Comparison of ENCODE assay signal across 16 cellular contexts in the genomic region with DNA sequence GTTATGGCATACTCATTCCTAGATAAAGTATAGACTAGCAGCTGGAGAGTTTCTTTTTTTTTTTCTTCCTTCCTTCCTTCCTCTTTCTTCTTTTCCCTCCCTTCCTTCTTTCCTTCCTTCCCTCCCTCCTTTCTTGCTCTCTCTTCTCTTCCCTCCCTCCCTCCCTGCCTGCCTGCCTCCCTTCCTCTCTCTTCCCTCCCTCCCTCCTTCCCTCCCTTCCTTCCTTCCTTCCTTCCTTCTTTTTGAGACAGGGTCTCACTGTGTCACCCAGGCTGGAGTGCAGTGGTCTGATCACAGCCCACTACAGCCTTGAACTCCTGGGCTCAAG. TPM values are rescaled to one million over a fixed set of nuclear protein-coding genes. Genes with fewer than 3 reads are reported as not detected.
DNase-seq lines count a peak whose midpoint lies in the region; ATAC-seq, FAIRE-seq and TF ChIP-seq lines count a peak whose summit lies in the region.
"Had no signal": no experiment of that assay in that cellular context is flagged by ENCODE, and none has a peak within 500 bp of the region (broad histone marks: within the 10 kb centered on the region; RNA-seq: fewer than 3 reads in every experiment).

No MANE protein-coding gene starts in this region.

- H3K4me2 ChIP-seq in HepG2 (ENCODE audit: low read depth, low read length) (no peak overlapping the region), H9 (ENCODE audit: insufficient read depth, insufficient read length, low read length) (no peak overlapping the region)

- H2AK5ac ChIP-seq in H9 (ENCODE audit: insufficient read length, low read length), result no peak overlapping the region

- no peaks in the 10 kb centered on the region for H3K23me2 ChIP-seq in H9 (ENCODE audit: insufficient read length, low read depth, low read length, poor library complexity, severe bottlenecking)

- H3K27me3 Mint-ChIP-seq in H9 (ENCODE audit: low read depth), result no peaks in the 10 kb centered on the region
- H3K27me3 Mint-ChIP-seq: activated CD8-positive, alpha-beta memory T cell treated with anti-CD3 and anti-CD28 coated beads, Interleukin-2, amount 10 ng/mL, durations not matched to agents 7 days and 5 days; activated naive CD4-positive, alpha-beta T cell treated with anti-CD3 and anti-CD28 coated beads, Interleukin-2, amount 10 ng/mL, durations not matched to agents 7 days and 5 days; progenitor cell of endocrine pancreas had no signal

- no peak overlapping the region for H2BK20ac ChIP-seq in H9 (ENCODE audit: low read depth, low read length, poor library complexity, severe bottlenecking)

- H3K27ac ChIP-seq in HepG2 (ENCODE audit: extremely low read length, insufficient read depth, low read length), result no peak overlapping the region
- no peak overlapping the region for H3K27ac ChIP-seq in right lobe of liver
- H3K27ac ChIP-seq in left ventricle myocardium inferior (replicated peaks), result peak overlapping the region; percentile 67
- peak overlapping the region; percentile 72 to 85 (median 77) for H3K27ac ChIP-seq in sigmoid colon
- H3K27ac ChIP-seq in H9 (ENCODE audit: insufficient read length, low read depth, low read length), result no peak overlapping the region

- no peak overlapping the region for H3K4me3 Mint-ChIP-seq in H9
- H3K4me3 Mint-ChIP-seq: activated CD8-positive, alpha-beta memory T cell treated with anti-CD3 and anti-CD28 coated beads, Interleukin-2, amount 10 ng/mL, durations not matched to agents 7 days and 5 days; activated naive CD4-positive, alpha-beta T cell treated with anti-CD3 and anti-CD28 coated beads, Interleukin-2, amount 10 ng/mL, durations not matched to agents 7 days and 5 days had no signal

- no peaks in the 10 kb centered on the region for H4K20me1 ChIP-seq in HepG2 (ENCODE audit: insufficient read depth, low read length)
- no peaks in the 10 kb centered on the region for H4K20me1 ChIP-seq in H9 (ENCODE audit: control insufficient read depth, insufficient read depth, insufficient read length)

- no peak for ATAC-seq in HepG2
- ATAC-seq in right lobe of liver, result no peak
- ATAC-seq: activated CD8-positive, alpha-beta memory T cell treated with anti-CD3 and anti-CD28 coated beads, Interleukin-2, amount 10 ng/mL, durations not matched to agents 7 days and 5 days had no signal

- H3K36me3 Mint-ChIP-seq in H9 (ENCODE audit: insufficient read depth in 1 of 3, low read depth in 3 of 3), result peaks cover 0 to 2% (median 0%) of the 10 kb centered on the region in 3 experiments; a peak in 4 of 7 replicates

- H3K9ac ChIP-seq in HepG2 (ENCODE audit: insufficient read depth, low read depth, low read length), result no peak overlapping the region
- H3K9ac ChIP-seq in H9 (ENCODE audit: extremely low read depth, insufficient read length, low read length), result no peak overlapping the region

- no peak overlapping the region for H3K56ac ChIP-seq in H9 (ENCODE audit: insufficient read length, low read depth, low read length)

- H3K79me2 ChIP-seq in HepG2 (ENCODE audit: insufficient read depth, low read length) (no peaks in the 10 kb centered on the region), H9 (ENCODE audit: insufficient read depth, low read length) (no peaks in the 10 kb centered on the region)

- no peak overlapping the region for H2BK12ac ChIP-seq in H9 (ENCODE audit: insufficient read length, low read depth, low read length)

- H3K4me1 ChIP-seq in HepG2 (ENCODE audit: insufficient read depth, low read length), result peaks cover 24% of the 10 kb centered on the region
- H3K4me1 ChIP-seq in right lobe of liver, result peaks cover 0 to 8% (median 3%) of the 10 kb centered on the region in 4 donors
- H3K4me1 ChIP-seq in left ventricle myocardium inferior, result peaks cover 16% of the 10 kb centered on the region
- H3K4me1 ChIP-seq in sigmoid colon, result peaks cover 0 to 43% (median 35%) of the 10 kb centered on the region in 4 donors
- no peaks in the 10 kb centered on the region for H3K4me1 ChIP-seq in H9 (ENCODE audit: insufficient read depth, low read length)

- POLR2A ChIA-PET in HepG2 (lab: Yijun Ruan, JAX), result interaction anchor here (1.1 kb wide), 1 partner anchor 8 kb away, joined by 4 read pairs; no protein-coding TSS in a partner anchor

- TF ChIP-seq POLR2A in HepG2 (IDR thresholded peaks at IDR 0.05; ENCODE audit: insufficient read depth in 1 of 2, low read depth in 2 of 2, low read length in 2 of 2) (no peak), right lobe of liver (IDR thresholded peaks at IDR 0.05) (no peak), sigmoid colon (IDR thresholded peaks at IDR 0.05) (no peak)

- H4K91ac ChIP-seq in H9 (ENCODE audit: insufficient read length, low read depth, low read length), result no peak overlapping the region

- in situ Hi-C loops in HepG2 (cut with HindIII; ENCODE audit: extremely low pct_ligation_motif_present, low pct_unique_long_range_greater_than_20kb), result no loop called here

- no TSS peak for BruUV-seq in HepG2 (replicated peaks; lab: Mats Ljungman, UMichigan)

- no peak overlapping the region for H3K4ac ChIP-seq in H9 (ENCODE audit: low read depth, low read length)

- no peak for FAIRE-seq in HepG2 (lab: Jason Lieb, UNC)

- TF ChIP-seq EP300 in HepG2 (IDR thresholded peaks at IDR 0.05; ENCODE audit: low read depth in 2 of 2, low read length in 2 of 2) (no peak), HepG2 (CRISPR knock-in tag; IDR thresholded peaks at IDR 0.05; ENCODE audit: borderline replicate concordance) (no peak), sigmoid colon (IDR thresholded peaks at IDR 0.05) (no peak)

- TF ChIP-seq RAD21 in HepG2 (CRISPR knock-in tag; IDR thresholded peaks at IDR 0.05), result no peak

- no peaks in the 10 kb centered on the region for H3K9me3 Mint-ChIP-seq in H9
- H3K9me3 Mint-ChIP-seq: activated naive CD4-positive, alpha-beta T cell treated with anti-CD3 and anti-CD28 coated beads, Interleukin-2, amount 10 ng/mL, durations not matched to agents 7 days and 5 days had no signal

- H2BK5ac ChIP-seq in H9 (ENCODE audit: insufficient read length, low read length), result no peak overlapping the region

- H3K4me3 ChIP-seq in HepG2 (replicated peaks in 1 of 3; ENCODE audit: insufficient read depth in 1 of 3, low read depth in 2 of 3, low read length in 3 of 3) (no peak overlapping the region), right lobe of liver (no peak overlapping the region), left ventricle myocardium inferior (no peak overlapping the region), sigmoid colon (no peak overlapping the region)

- no peak overlapping the region for H3K27ac Mint-ChIP-seq in H9
- H3K27ac Mint-ChIP-seq: activated CD8-positive, alpha-beta memory T cell treated with anti-CD3 and anti-CD28 coated beads, Interleukin-2, amount 10 ng/mL, durations not matched to agents 7 days and 5 days; activated naive CD4-positive, alpha-beta T cell treated with anti-CD3 and anti-CD28 coated beads, Interleukin-2, amount 10 ng/mL, durations not matched to agents 7 days and 5 days; progenitor cell of endocrine pancreas had no signal

- no peak overlapping the region for H3T11ph ChIP-seq in H9 (ENCODE audit: low read length)

- intact Hi-C loops in HepG2 (cut with micrococcal nuclease; ENCODE audit: unreplicated experiment) (no loop called here), right lobe of liver (cut with DNase I) (no loop called here), left ventricle myocardium inferior (cut with micrococcal nuclease) (no loop called here), sigmoid colon (cut with DNase I) (no loop called here), head of caudate nucleus (cut with DNase I) (no loop called here)

- H2AFZ ChIP-seq in HepG2 (ENCODE audit: low read length) (no peak overlapping the region), H9 (ENCODE audit: low read length) (no peak overlapping the region)

- H3K36me3 ChIP-seq in HepG2 (replicated peaks in 1 of 2; ENCODE audit: control insufficient read depth in 1 of 2, insufficient read depth in 2 of 2, low read length in 2 of 2) (no peaks in the 10 kb centered on the region; a peak in 1 of 5 replicates), right lobe of liver (no peaks in the 10 kb centered on the region), left ventricle myocardium inferior (no peaks in the 10 kb centered on the region), sigmoid colon (no peaks in the 10 kb centered on the region)

- H3K9me3 ChIP-seq in HepG2 (ENCODE audit: low read length) (no peaks in the 10 kb centered on the region), right lobe of liver (no peaks in the 10 kb centered on the region), left ventricle myocardium inferior (replicated peaks) (no peaks in the 10 kb centered on the region), sigmoid colon (no peaks in the 10 kb centered on the region), H9 (ENCODE audit: control insufficient read depth, low read depth, low read length) (no peaks in the 10 kb centered on the region)

- no peak overlapping the region for H2BK120ac ChIP-seq in H9 (ENCODE audit: low read depth, low read length, poor library complexity, severe bottlenecking)

- no peak overlapping the region for H4K5ac ChIP-seq in H9 (ENCODE audit: insufficient read length, low read depth, low read length)

- TF ChIP-seq CTCF in HepG2 (CRISPR knock-in tag; IDR thresholded peaks at IDR 0.05), result no peak
- TF ChIP-seq CTCF in right lobe of liver (IDR thresholded peaks at IDR 0.05), result no peak
- no peak for TF ChIP-seq CTCF in left ventricle myocardium inferior (IDR thresholded peaks at IDR 0.05; ENCODE audit: borderline replicate concordance)
- TF ChIP-seq CTCF in sigmoid colon (IDR thresholded peaks at IDR 0.05), result no peak
- TF ChIP-seq CTCF in H9 (conservative IDR thresholded peaks at IDR 0.05), result no peak

- H3K14ac ChIP-seq in H9 (ENCODE audit: insufficient read depth, low read length), result no peak overlapping the region

- H3K79me1 ChIP-seq in H9 (ENCODE audit: insufficient read depth, low read depth, low read length, poor library complexity, severe bottlenecking), result no peaks in the 10 kb centered on the region

- H3K18ac ChIP-seq in H9 (ENCODE audit: insufficient read length, low read depth, low read length), result no peak overlapping the region

- H3K27me3 ChIP-seq in HepG2 (ENCODE audit: control insufficient read depth in 1 of 2, insufficient read depth in 2 of 2, low read length in 2 of 2), result no peaks in the 10 kb centered on the region
- no peaks in the 10 kb centered on the region for H3K27me3 ChIP-seq in right lobe of liver
- H3K27me3 ChIP-seq in left ventricle myocardium inferior (ENCODE audit: low read depth), result no peaks in the 10 kb centered on the region
- H3K27me3 ChIP-seq in sigmoid colon, result no peaks in the 10 kb centered on the region
- H3K27me3 ChIP-seq in H9 (ENCODE audit: insufficient read depth, low read length), result no peaks in the 10 kb centered on the region

- no peak overlapping the region for H3K23ac ChIP-seq in H9 (ENCODE audit: insufficient read length, low read depth, low read length)

- no peak for DNase-seq in HepG2 (ENCODE audit: low spot score)
- DNase-seq in right lobe of liver, result no peak
- DNase-seq in left ventricle myocardium inferior, result no peak
- peak; percentile 26 for DNase-seq in sigmoid colon
- DNase-seq in H9, result no peak
- no peak for DNase-seq in head of caudate nucleus
- DNase-seq in activated CD8-positive, alpha-beta memory T cell treated with anti-CD3 and anti-CD28 coated beads, Interleukin-2, amount 50 U/mL, for 48 hours, result no peak
- DNase-seq in D341Med (ENCODE audit: low spot score), result no peak
- DNase-seq: ACHN; activated CD8-positive, alpha-beta memory T cell treated with anti-CD3 and anti-CD28 coated beads, Interleukin-2, amount 10 ng/mL, durations not matched to agents 7 days and 5 days; activated naive CD4-positive, alpha-beta T cell treated with anti-CD3 and anti-CD28 coated beads, Interleukin-2, amount 10 ng/mL, durations not matched to agents 7 days and 5 days; cerebellar nuclear complex; erythroblast; NCI-H774; stimulated activated naive CD8-positive, alpha-beta T cell treated with anti-CD3 and anti-CD28 coated beads, Interleukin-15, Interleukin-2, amounts not matched to agents 100 U/mL and 50 U/mL, for 24 hours had no signal

- no peak overlapping the region for H2BK15ac ChIP-seq in H9 (ENCODE audit: low read depth, low read length)

- CTCF ChIA-PET in HepG2 (lab: Yijun Ruan, JAX; ENCODE audit: low intra/inter-chr PET ratio, low total read pairs), result no interaction called here

- H3K4me1 Mint-ChIP-seq in H9, result no peaks in the 10 kb centered on the region; a peak in 1 of 4 replicates

- no peak overlapping the region for H4K8ac ChIP-seq in H9 (replicated peaks; ENCODE audit: insufficient read length, low read depth, low read length)

RNA-seq across cellular contexts. Expression of a gene that starts 7.0 kb away (rescaled TPM):
- 19.2 and 22.9 TPM in 2 replicates for total RNA-seq in HepG2 (2016; rRNA removed; fragmentation: Illumina TruSeq; extraction: Trizol)
- 16.6 and 21.3 TPM in 2 replicates for total RNA-seq in HepG2 (2016; cell fraction: cytosol; rRNA removed; fragmentation: Illumina TruSeq; extraction: Trizol; ENCODE audit: low read depth)
- 18.5 and 22.3 TPM in 2 replicates for total RNA-seq in HepG2 (2016; cell fraction: insoluble cytoplasmic fraction; rRNA removed; fragmentation: Illumina TruSeq; extraction: Trizol)
- 8.3 and 10.7 TPM in 2 replicates for total RNA-seq in HepG2 (2016; cell fraction: membrane; rRNA removed; fragmentation: Illumina TruSeq; extraction: Trizol)
- 14.9 and 15.5 TPM in 2 replicates for total RNA-seq in HepG2 (2016; cell fraction: nucleus; rRNA removed; fragmentation: Illumina TruSeq; extraction: Trizol)
- 11.5 and 12.5 TPM in 2 replicates for polyA plus RNA-seq in HepG2 (2011; rRNA removed)
- 6.3 and 6.6 TPM in 2 replicates for polyA plus RNA-seq in HepG2 (2011; cell fraction: cytosol; rRNA removed)
- 13.3 and 14.0 TPM in 2 replicates for polyA plus RNA-seq in HepG2 (2011; cell fraction: nucleus; rRNA removed)
- 4.2 and 4.3 TPM in 2 replicates for polyA plus RNA-seq in HepG2 (2012)
- 0.48 and 0.66 TPM in 2 replicates for polyA plus RNA-seq in HepG2 (2016; cell fraction: cytosol; fragmentation: Illumina TruSeq; extraction: Trizol; ENCODE audit: low read depth)
- 12.2 and 12.7 TPM in 2 replicates for polyA plus RNA-seq in HepG2 (2016; cell fraction: insoluble cytoplasmic fraction; fragmentation: Illumina TruSeq; extraction: Trizol; ENCODE audit: low read depth)
- 1.6 and 2.4 TPM in 2 replicates for polyA plus RNA-seq in HepG2 (2016; cell fraction: membrane; fragmentation: Illumina TruSeq; extraction: Trizol; ENCODE audit: low read depth)
- 13.2 and 17.9 TPM in 2 replicates for polyA plus RNA-seq in HepG2 (2016; cell fraction: nucleus; fragmentation: Illumina TruSeq; extraction: Trizol; ENCODE audit: insufficient read depth, low read depth)
- 48.4 and 58.6 TPM in 2 replicates for polyA minus RNA-seq in HepG2 (2011; rRNA and poly(A)+ RNA removed; ENCODE audit: low replicate concordance)
- 22.5 and 31.2 TPM in 2 replicates for polyA minus RNA-seq in HepG2 (2011; cell fraction: cytosol; rRNA and poly(A)+ RNA removed)
- 22.8 and 29.5 TPM in 2 replicates for polyA minus RNA-seq in HepG2 (2011; cell fraction: nucleus; rRNA and poly(A)+ RNA removed)
- total RNA-seq in right lobe of liver, result 10 to 100 TPM in 4 of 6 experiments, 1 to 10 TPM in 2; 7.5 to 13.9 (median 10.6) TPM
- 10.2 TPM for total RNA-seq in left ventricle myocardium inferior
- 10 to 100 TPM; 23.2 to 38.2 (median 30.0) TPM for total RNA-seq in sigmoid colon
- polyA plus RNA-seq in sigmoid colon, result 1 to 10 TPM; 4.2 to 7.3 (median 5.8) TPM
- 16.8 and 20.2 TPM in 2 replicates for total RNA-seq in H9 (2021)

RNA-seq across cellular contexts. Expression of a gene that starts 47.5 kb away (rescaled TPM):
- 30.0 and 57.1 TPM in 2 replicates for total RNA-seq in HepG2 (2016; rRNA removed; fragmentation: Illumina TruSeq; extraction: Trizol)
- 37.9 and 40.6 TPM in 2 replicates for total RNA-seq in HepG2 (2016; cell fraction: cytosol; rRNA removed; fragmentation: Illumina TruSeq; extraction: Trizol; ENCODE audit: low read depth)
- total RNA-seq in HepG2 (2016; cell fraction: insoluble cytoplasmic fraction; rRNA removed; fragmentation: Illumina TruSeq; extraction: Trizol), result 26.3 and 63.5 TPM in 2 replicates
- 33.1 and 34.6 TPM in 2 replicates for total RNA-seq in HepG2 (2016; cell fraction: membrane; rRNA removed; fragmentation: Illumina TruSeq; extraction: Trizol)
- total RNA-seq in HepG2 (2016; cell fraction: nucleus; rRNA removed; fragmentation: Illumina TruSeq; extraction: Trizol), result 37.9 and 38.1 TPM in 2 replicates
- 85.8 and 91.2 TPM in 2 replicates for polyA plus RNA-seq in HepG2 (2011; rRNA removed)
- 70.4 and 88.9 TPM in 2 replicates for polyA plus RNA-seq in HepG2 (2011; cell fraction: cytosol; rRNA removed)
- polyA plus RNA-seq in HepG2 (2011; cell fraction: nucleus; rRNA removed), result 58.2 and 63.9 TPM in 2 replicates
- 65.9 and 68.1 TPM in 2 replicates for polyA plus RNA-seq in HepG2 (2012)
- 21.9 and 27.0 TPM in 2 replicates for polyA plus RNA-seq in HepG2 (2016; cell fraction: cytosol; fragmentation: Illumina TruSeq; extraction: Trizol; ENCODE audit: low read depth)
- polyA plus RNA-seq in HepG2 (2016; cell fraction: insoluble cytoplasmic fraction; fragmentation: Illumina TruSeq; extraction: Trizol; ENCODE audit: low read depth), result 119 and 121 TPM in 2 replicates
- 30.9 and 36.3 TPM in 2 replicates for polyA plus RNA-seq in HepG2 (2016; cell fraction: membrane; fragmentation: Illumina TruSeq; extraction: Trizol; ENCODE audit: low read depth)
- polyA plus RNA-seq in HepG2 (2016; cell fraction: nucleus; fragmentation: Illumina TruSeq; extraction: Trizol; ENCODE audit: insufficient read depth, low read depth), result 71.6 and 78.5 TPM in 2 replicates
- polyA minus RNA-seq in HepG2 (2011; rRNA and poly(A)+ RNA removed; ENCODE audit: low replicate concordance), result 126 and 208 TPM in 2 replicates
- polyA minus RNA-seq in HepG2 (2011; cell fraction: cytosol; rRNA and poly(A)+ RNA removed), result 51.0 and 51.2 TPM in 2 replicates
- 59.6 and 65.4 TPM in 2 replicates for polyA minus RNA-seq in HepG2 (2011; cell fraction: nucleus; rRNA and poly(A)+ RNA removed)
- 10 to 100 TPM; 13.9 to 22.2 (median 19.6) TPM for total RNA-seq in right lobe of liver
- 30.4 TPM for total RNA-seq in left ventricle myocardium inferior
- total RNA-seq in sigmoid colon, result 10 to 100 TPM; 24.6 to 37.5 (median 27.8) TPM
- 10 to 100 TPM in 2 of 3 donors, 1 to 10 TPM in 1; 9.5 to 23.7 (median 13.8) TPM for polyA plus RNA-seq in sigmoid colon
- 94.0 and 96.3 TPM in 2 replicates for total RNA-seq in H9 (2021)

RNA-seq across cellular contexts. Expression of a gene that starts 47.6 kb away (rescaled TPM):
- 37.2 and 64.1 TPM in 2 replicates for total RNA-seq in HepG2 (2016; rRNA removed; fragmentation: Illumina TruSeq; extraction: Trizol)
- total RNA-seq in HepG2 (2016; cell fraction: cytosol; rRNA removed; fragmentation: Illumina TruSeq; extraction: Trizol; ENCODE audit: low read depth), result 15.9 and 16.0 TPM in 2 replicates
- 45.2 and 61.3 TPM in 2 replicates for total RNA-seq in HepG2 (2016; cell fraction: insoluble cytoplasmic fraction; rRNA removed; fragmentation: Illumina TruSeq; extraction: Trizol)
- 36.4 and 42.2 TPM in 2 replicates for total RNA-seq in HepG2 (2016; cell fraction: membrane; rRNA removed; fragmentation: Illumina TruSeq; extraction: Trizol)
- total RNA-seq in HepG2 (2016; cell fraction: nucleus; rRNA removed; fragmentation: Illumina TruSeq; extraction: Trizol), result 25.4 and 28.1 TPM in 2 replicates
- 67.5 and 74.3 TPM in 2 replicates for polyA plus RNA-seq in HepG2 (2011; rRNA removed)
- polyA plus RNA-seq in HepG2 (2011; cell fraction: cytosol; rRNA removed), result 71.6 and 77.6 TPM in 2 replicates
- polyA plus RNA-seq in HepG2 (2011; cell fraction: nucleus; rRNA removed), result 34.1 and 36.4 TPM in 2 replicates
- polyA plus RNA-seq in HepG2 (2012), result 47.0 and 51.3 TPM in 2 replicates
- polyA plus RNA-seq in HepG2 (2016; cell fraction: cytosol; fragmentation: Illumina TruSeq; extraction: Trizol; ENCODE audit: low read depth), result 18.3 and 28.8 TPM in 2 replicates
- polyA plus RNA-seq in HepG2 (2016; cell fraction: insoluble cytoplasmic fraction; fragmentation: Illumina TruSeq; extraction: Trizol; ENCODE audit: low read depth), result 123 and 124 TPM in 2 replicates
- polyA plus RNA-seq in HepG2 (2016; cell fraction: membrane; fragmentation: Illumina TruSeq; extraction: Trizol; ENCODE audit: low read depth), result 44.9 and 57.1 TPM in 2 replicates
- polyA plus RNA-seq in HepG2 (2016; cell fraction: nucleus; fragmentation: Illumina TruSeq; extraction: Trizol; ENCODE audit: insufficient read depth, low read depth), result 55.2 and 67.8 TPM in 2 replicates
- 127 and 272 TPM in 2 replicates for polyA minus RNA-seq in HepG2 (2011; rRNA and poly(A)+ RNA removed; ENCODE audit: low replicate concordance)
- 48.2 and 50.4 TPM in 2 replicates for polyA minus RNA-seq in HepG2 (2011; cell fraction: cytosol; rRNA and poly(A)+ RNA removed)
- 17.3 and 20.1 TPM in 2 replicates for polyA minus RNA-seq in HepG2 (2011; cell fraction: nucleus; rRNA and poly(A)+ RNA removed)
- total RNA-seq in right lobe of liver, result 10 to 100 TPM; 56.6 to 78.3 (median 65.4) TPM
- 52.4 TPM for total RNA-seq in left ventricle myocardium inferior
- total RNA-seq in sigmoid colon, result 10 to 100 TPM; 46.3 to 79.2 (median 55.5) TPM
- 10 to 100 TPM; 61.9 to 77.0 (median 72.4) TPM for polyA plus RNA-seq in sigmoid colon
- 168 and 181 TPM in 2 replicates for total RNA-seq in H9 (2021)

Comparison
In these comparisons a context has a peak if more than half of its experiments do, and no peak if none do; other contexts are left out.
1. H3K27ac ChIP-seq: peak in left ventricle myocardium inferior (single experiment) and sigmoid colon (4 of 4); none in HepG2 (single experiment), right lobe of liver (0 of 3) and H9 (single experiment).